21 cellular contexts compared by ENCODE assay signal in genomic region chr2:197442865-197443264, GRCh38. TPM values are rescaled to one million over a fixed set of nuclear protein-coding genes. Genes with fewer than 3 reads are reported as not detected.
DNase-seq lines count a peak whose midpoint lies in the region; ATAC-seq and TF ChIP-seq lines count a peak whose summit lies in the region.
"Had no signal": no experiment of that assay in that cellular context is flagged by ENCODE, and none has a peak within 500 bp of the region (broad histone marks: within the 10 kb centered on the region; RNA-seq: fewer than 3 reads in every experiment).

No MANE protein-coding gene starts in this region.

- POLR2A ChIA-PET in Caco-2 (lab: Charles Lee) = no interaction called here

- no CpG with 5 or more reads among the region's 5 CpGs for WGBS in neuronal stem cell (ENCODE audit: extremely low coverage in 2 of 2, insufficient read length in 2 of 2, insufficient replicate concordance in 1 of 2), 2 donors

- peak overlapping the region in 6 of 11 experiments; percentile 43 to 89 (median 86); a peak in 12 of 22 replicates for H3K4me2 ChIP-seq in BLaER1 treated with 17β-estradiol and CSF1 and Interleukin-3, amounts not matched to agents 10 nM and 100 nM
- no peak overlapping the region for H3K4me2 ChIP-seq in neuronal stem cell (ENCODE audit: insufficient read depth, low read length, poor library complexity, severe bottlenecking)
- H3K4me2 ChIP-seq: GM23338 had no signal

- no peak overlapping the region for H2BK120ac ChIP-seq in neuronal stem cell (ENCODE audit: low read depth, low read length)

- H3K4ac ChIP-seq in neuronal stem cell (ENCODE audit: low read length) = no peak overlapping the region

- peak overlapping the region in 2 of 11 experiments; percentile 27 to 68; a peak in 3 of 22 replicates for H3K9ac ChIP-seq in BLaER1 treated with 17β-estradiol and CSF1 and Interleukin-3, amounts not matched to agents 10 nM and 100 nM
- H3K9ac ChIP-seq in neuronal stem cell (ENCODE audit: low read depth, low read length, poor library complexity) = no peak overlapping the region

- H3K4me3 Mint-ChIP-seq in Caco-2 (ENCODE audit: unreplicated experiment) = no peak overlapping the region
- H3K4me3 Mint-ChIP-seq: activated T-cell treated with anti-CD3 and anti-CD28 coated beads, Interleukin-2, amount 50 U/mL, for 4 hours; GM23338; stimulated activated memory B cell treated with anti-CD40 and anti-IgM and Interleukin-4, amounts not matched to agents 10 μg/mL and 1 μg/mL and 100 μg/mL, for 72 hours had no signal

- H2AFZ ChIP-seq in neuronal stem cell (ENCODE audit: low read length) = peak overlapping the region; percentile 84
- H2AFZ ChIP-seq: GM23338 had no signal

- H3K4me1 ChIP-seq in BLaER1 treated with 17β-estradiol and CSF1 and Interleukin-3, amounts not matched to agents 10 nM and 100 nM = peaks cover 0 to 50% (median 18%) of the 10 kb centered on the region in 10 experiments; a peak in 15 of 20 replicates
- peaks cover 0 to 2% of the 10 kb centered on the region in 2 donors for H3K4me1 ChIP-seq in neuronal stem cell (ENCODE audit: control insufficient read depth in 2 of 2, insufficient read depth in 1 of 2, low read depth in 1 of 2, low read length in 2 of 2)
- H3K4me1 ChIP-seq in Caco-2 = no peaks in the 10 kb centered on the region
- H3K4me1 ChIP-seq: suprapubic skin, uterus had no signal

- H3K27me3 ChIP-seq in BLaER1 treated with 17β-estradiol and CSF1 and Interleukin-3, amounts not matched to agents 10 nM and 100 nM = no peaks in the 10 kb centered on the region
- H3K27me3 ChIP-seq in neuronal stem cell (ENCODE audit: control insufficient read depth in 3 of 3, insufficient read depth in 3 of 3, low read depth in 1 of 3, low read length in 3 of 3) = no peaks in the 10 kb centered on the region
- H3K27me3 ChIP-seq in Caco-2 (replicated peaks; ENCODE audit: control insufficient read depth, insufficient read depth, low read length) = no peaks in the 10 kb centered on the region
- H3K27me3 ChIP-seq: heart right ventricle, suprapubic skin, uterus had no signal

- no peaks in the 10 kb centered on the region for H3K36me3 ChIP-seq in BLaER1 treated with 17β-estradiol and CSF1 and Interleukin-3, amounts not matched to agents 10 nM and 100 nM
- H3K36me3 ChIP-seq in neuronal stem cell (replicated peaks in 1 of 2; ENCODE audit: control insufficient read depth in 2 of 2, insufficient read depth in 2 of 2, low read length in 2 of 2) (no peaks in the 10 kb centered on the region), Caco-2 (ENCODE audit: control insufficient read depth, insufficient read depth, low read length) (no peaks in the 10 kb centered on the region)
- H3K36me3 ChIP-seq: heart right ventricle, suprapubic skin, uterus had no signal

- intact Hi-C loops in Caco-2 (cut with micrococcal nuclease; ENCODE audit: unreplicated experiment) = no loop called here

- H3K27me3 Mint-ChIP-seq in Caco-2 (ENCODE audit: insufficient read depth, unreplicated experiment) = no peaks in the 10 kb centered on the region
- H3K27me3 Mint-ChIP-seq: stimulated activated memory B cell treated with anti-CD40 and anti-IgM and Interleukin-4, amounts not matched to agents 10 μg/mL and 1 μg/mL and 100 μg/mL, for 72 hours had no signal

- no peaks in the 10 kb centered on the region for H4K20me1 ChIP-seq in BLaER1 treated with 17β-estradiol and CSF1 and Interleukin-3, amounts not matched to agents 10 nM and 100 nM

- no peak for TF ChIP-seq CTCF in Caco-2 (IDR thresholded peaks at IDR 0.05; ENCODE audit: insufficient read depth in 1 of 2, low read depth in 1 of 2, low read length in 1 of 2, severe bottlenecking in 1 of 2, unreplicated experiment in 1 of 2)

- no peaks in the 10 kb centered on the region for H3K9me3 ChIP-seq in BLaER1 treated with 17β-estradiol and CSF1 and Interleukin-3, amounts not matched to agents 10 nM and 100 nM (replicated peaks in 1 of 11)
- H3K9me3 ChIP-seq in neuronal stem cell (replicated peaks in 1 of 2; ENCODE audit: control insufficient read depth in 2 of 2, insufficient read depth in 1 of 2, low read depth in 1 of 2, low read length in 2 of 2) = no peaks in the 10 kb centered on the region
- H3K9me3 ChIP-seq in Caco-2 = no peaks in the 10 kb centered on the region
- H3K9me3 ChIP-seq: heart right ventricle, suprapubic skin, uterus had no signal

- no peak overlapping the region for H2BK12ac ChIP-seq in neuronal stem cell (ENCODE audit: low read length)

- peak overlapping the region in 1 of 10 experiments; percentile 23; a peak in 1 of 20 replicates for H3K4me3 ChIP-seq in BLaER1 treated with 17β-estradiol and CSF1 and Interleukin-3, amounts not matched to agents 10 nM and 100 nM
- H3K4me3 ChIP-seq in neuronal stem cell (ENCODE audit: low read length in 2 of 2) = no peak overlapping the region
- H3K4me3 ChIP-seq in Caco-2 (ENCODE audit: low read depth, low read length) = no peak overlapping the region
- H3K4me3 ChIP-seq: GM23338, suprapubic skin, uterus had no signal

- H3K27ac Mint-ChIP-seq in Caco-2 (ENCODE audit: unreplicated experiment) = no peak overlapping the region
- H3K27ac Mint-ChIP-seq: GM23338; stimulated activated memory B cell treated with anti-CD40 and anti-IgM and Interleukin-4, amounts not matched to agents 10 μg/mL and 1 μg/mL and 100 μg/mL, for 72 hours had no signal

- no peak overlapping the region for H2BK5ac ChIP-seq in neuronal stem cell (ENCODE audit: low read length)

- no peaks in the 10 kb centered on the region for H3K36me3 Mint-ChIP-seq in Caco-2 (ENCODE audit: insufficient read depth, unreplicated experiment)
- H3K36me3 Mint-ChIP-seq: stimulated activated memory B cell treated with anti-CD40 and anti-IgM and Interleukin-4, amounts not matched to agents 10 μg/mL and 1 μg/mL and 100 μg/mL, for 72 hours had no signal

- CTCF ChIA-PET in Caco-2 (lab: Charles Lee) = no interaction called here

- no peaks in the 10 kb centered on the region for H3K79me1 ChIP-seq in neuronal stem cell (ENCODE audit: low read depth, low read length)

- H2BK15ac ChIP-seq in neuronal stem cell (ENCODE audit: low read length) = no peak overlapping the region

- no peak overlapping the region for H3K23ac ChIP-seq in neuronal stem cell (ENCODE audit: low read depth, low read length, poor library complexity)

- peak overlapping the region in 5 of 11 experiments; percentile 4 to 70 (median 60); a peak in 8 of 22 replicates for H3K27ac ChIP-seq in BLaER1 treated with 17β-estradiol and CSF1 and Interleukin-3, amounts not matched to agents 10 nM and 100 nM
- no peak overlapping the region for H3K27ac ChIP-seq in neuronal stem cell (replicated peaks; ENCODE audit: low read length)
- H3K27ac ChIP-seq: suprapubic skin had no signal

- DNase-seq in HT1080 (ENCODE audit: low read depth) = peak; percentile 41
- DNase-seq in dermis blood vessel endothelial cell = peak; percentile 37
- no peak for DNase-seq in neuronal stem cell (ENCODE audit: low spot score)
- DNase-seq in Caco-2 = no peak
- DNase-seq: activated CD4-positive, alpha-beta T cell treated with anti-CD3 and anti-CD28 coated beads for 1 hour; activated naive CD4-positive, alpha-beta T cell treated with Interleukin-2 at 50 U/mL for 16 hours; activated T-cell treated with anti-CD3 and anti-CD28 coated beads, Interleukin-2, amount 50 U/mL, for 4 hours; amniotic stem cell; DMS79 treated with DMSO at 0.1 percent for 48 hours; heart right ventricle; IMR-90; NCI-H146; NCI-H774; small intestine; uterus had no signal

- no peak overlapping the region for H2AK5ac ChIP-seq in neuronal stem cell (ENCODE audit: low read depth, low read length)

- ATAC-seq in HG02885 (IDR thresholded peaks at IDR 0.05; ENCODE audit: poor library complexity, unreplicated experiment) (no peak), GM19351 (IDR thresholded peaks at IDR 0.05; ENCODE audit: unreplicated experiment) (no peak)
- ATAC-seq: activated T-cell treated with anti-CD3 and anti-CD28 coated beads, Interleukin-2, amount 50 U/mL, for 4 hours; GM23338; stimulated activated memory B cell treated with anti-CD40 and anti-IgM and Interleukin-4, amounts not matched to agents 10 μg/mL and 1 μg/mL and 100 μg/mL, for 72 hours had no signal

- BruUV-seq in Caco-2 (replicated peaks; lab: Mats Ljungman, UMichigan) = no TSS peak

- no peak overlapping the region for H4K8ac ChIP-seq in neuronal stem cell (ENCODE audit: low read depth, low read length)

- no peak overlapping the region for H4K91ac ChIP-seq in neuronal stem cell (ENCODE audit: low read depth, low read length, poor library complexity)

- no peaks in the 10 kb centered on the region for H3K9me3 Mint-ChIP-seq in Caco-2 (ENCODE audit: unreplicated experiment)
- H3K9me3 Mint-ChIP-seq: activated T-cell treated with anti-CD3 and anti-CD28 coated beads, Interleukin-2, amount 50 U/mL, for 4 hours; GM23338; stimulated activated memory B cell treated with anti-CD40 and anti-IgM and Interleukin-4, amounts not matched to agents 10 μg/mL and 1 μg/mL and 100 μg/mL, for 72 hours had no signal

- no peak overlapping the region for H3K18ac ChIP-seq in neuronal stem cell (ENCODE audit: low read length)

- H3K4me1 Mint-ChIP-seq in Caco-2 (ENCODE audit: low read depth, unreplicated experiment) = no peaks in the 10 kb centered on the region
- H3K4me1 Mint-ChIP-seq: GM23338; stimulated activated memory B cell treated with anti-CD40 and anti-IgM and Interleukin-4, amounts not matched to agents 10 μg/mL and 1 μg/mL and 100 μg/mL, for 72 hours had no signal

- H3K14ac ChIP-seq in neuronal stem cell (ENCODE audit: low read length) = no peak overlapping the region

RNA-seq across cellular contexts. Expression of gene SF3B1, which starts 8.0 kb away (rescaled TPM):
- total RNA-seq in HT1080 (2014; rRNA removed; shearing (Covaris generic)) = 137 and 168 TPM in 2 replicates
- polyA plus RNA-seq in HT1080 (2015; cell fraction: cytosol; rRNA removed) = 113 and 135 TPM in 2 replicates
- 1,039 and 1,147 TPM in 2 replicates for polyA plus RNA-seq in HT1080 (2015; cell fraction: nucleus; rRNA removed)
- 219 and 353 TPM in 2 replicates for total RNA-seq in dermis blood vessel endothelial cell
- 176 TPM for polyA plus RNA-seq in neuronal stem cell (2013, experiment 1 of 2)
- 171 TPM for polyA plus RNA-seq in neuronal stem cell (2013, experiment 2 of 2)
- total RNA-seq in Caco-2 (2022) = 273 and 274 TPM in 2 replicates

RNA-seq across cellular contexts. Expression of gene COQ10B, which starts 10.5 kb away (rescaled TPM):
- 20.2 and 22.3 TPM in 2 replicates for total RNA-seq in HT1080 (2014; rRNA removed; shearing (Covaris generic))
- polyA plus RNA-seq in HT1080 (2015; cell fraction: cytosol; rRNA removed) = 27.7 and 28.5 TPM in 2 replicates
- polyA plus RNA-seq in HT1080 (2015; cell fraction: nucleus; rRNA removed) = 13.5 and 14.0 TPM in 2 replicates
- total RNA-seq in dermis blood vessel endothelial cell = 20.2 and 36.4 TPM in 2 replicates
- 7.1 TPM for polyA plus RNA-seq in neuronal stem cell (2013, experiment 1 of 2)
- polyA plus RNA-seq in neuronal stem cell (2013, experiment 2 of 2) = 6.7 TPM
- total RNA-seq in Caco-2 (2022) = 22.5 and 25.0 TPM in 2 replicates

RNA-seq across cellular contexts. Expression of gene HSPD1, which starts 56.8 kb away (rescaled TPM):
- 475 and 581 TPM in 2 replicates for total RNA-seq in HT1080 (2014; rRNA removed; shearing (Covaris generic))
- 462 and 533 TPM in 2 replicates for polyA plus RNA-seq in HT1080 (2015; cell fraction: cytosol; rRNA removed)
- polyA plus RNA-seq in HT1080 (2015; cell fraction: nucleus; rRNA removed) = 648 and 714 TPM in 2 replicates
- total RNA-seq in dermis blood vessel endothelial cell (155 and 307 TPM in 2 replicates), Caco-2 (2022) (877 and 933 TPM in 2 replicates)
- 275 TPM for polyA plus RNA-seq in neuronal stem cell (2013, experiment 1 of 2)
- 271 TPM for polyA plus RNA-seq in neuronal stem cell (2013, experiment 2 of 2)

RNA-seq across cellular contexts. Expression of gene HSPE1, which starts 57.3 kb away (rescaled TPM):
- total RNA-seq in HT1080 (2014; rRNA removed; shearing (Covaris generic)) = 266 and 324 TPM in 2 replicates
- 377 TPM in 2 replicates for polyA plus RNA-seq in HT1080 (2015; cell fraction: cytosol; rRNA removed)
- 152 and 193 TPM in 2 replicates for polyA plus RNA-seq in HT1080 (2015; cell fraction: nucleus; rRNA removed)
- total RNA-seq in dermis blood vessel endothelial cell (86.8 and 115 TPM in 2 replicates), Caco-2 (2022) (340 and 373 TPM in 2 replicates)
- 302 TPM for polyA plus RNA-seq in neuronal stem cell (2013, experiment 1 of 2)
- polyA plus RNA-seq in neuronal stem cell (2013, experiment 2 of 2) = 297 TPM

Comparison
In these comparisons a context has a peak if more than half of its experiments do, and no peak if none do; other contexts are left out.
1. DNase-seq: peak in HT1080 (single experiment) and dermis blood vessel endothelial cell (single experiment); none in neuronal stem cell (single experiment) and Caco-2 (0 of 2).